ENCODE assay signal across 21 cellular contexts in the genomic region with DNA sequence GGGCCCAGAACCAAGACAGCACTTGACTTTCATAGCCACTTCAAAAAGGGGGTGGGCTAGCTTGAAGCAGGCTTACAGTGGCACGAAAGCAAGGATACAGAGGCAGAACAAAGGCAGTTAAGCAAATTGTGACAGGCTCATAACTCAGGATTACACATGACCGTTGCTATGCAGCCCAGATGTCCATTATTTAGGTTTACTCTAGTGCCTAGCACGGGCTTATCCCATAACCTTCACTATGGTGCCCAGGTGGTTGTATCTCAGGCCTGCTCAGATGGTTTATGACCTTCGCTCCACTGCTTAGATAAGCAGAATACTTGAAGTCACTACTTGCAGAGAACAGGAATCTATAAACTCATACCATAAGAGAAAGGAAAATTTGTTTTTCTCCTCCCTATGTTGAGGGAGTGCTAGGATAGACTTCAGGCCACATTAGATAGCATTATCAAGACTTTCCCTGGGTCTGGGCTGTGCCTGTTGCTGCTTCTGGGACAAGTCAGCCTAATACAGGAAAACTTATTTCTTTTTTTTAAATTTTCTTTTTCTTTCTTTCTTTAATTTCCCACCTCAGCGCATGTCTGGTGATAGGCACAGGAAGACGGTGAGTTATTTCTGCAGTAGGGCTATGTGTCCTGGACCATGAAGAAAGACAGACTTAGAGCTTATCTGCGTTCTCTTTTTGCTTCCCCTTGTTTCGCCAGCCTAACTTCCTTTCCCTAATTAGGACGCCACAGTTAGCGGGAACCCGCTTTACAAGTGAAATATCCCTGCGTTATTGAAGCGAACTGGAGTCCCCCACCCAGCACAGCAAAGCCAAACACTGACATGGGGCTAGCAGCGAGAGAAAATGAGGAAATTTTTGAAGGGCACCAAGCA. TPM values are rescaled to one million over a fixed set of nuclear protein-coding genes. Genes with fewer than 3 reads are reported as not detected.
DNase-seq lines count a peak whose midpoint lies in the region; ATAC-seq, FAIRE-seq and TF ChIP-seq lines count a peak whose summit lies in the region.
"Had no signal": no experiment of that assay in that cellular context is flagged by ENCODE, and none has a peak within 500 bp of the region (broad histone marks: within the 10 kb centered on the region; RNA-seq: fewer than 3 reads in every experiment).

No MANE protein-coding gene starts in this region.

- POLR2A ChIA-PET in HepG2 (lab: Yijun Ruan, JAX), result no interaction called here

- no peak overlapping the region for H3K4me2 ChIP-seq in HepG2 (ENCODE audit: low read depth, low read length)

- no peak overlapping the region for H3K4me3 ChIP-seq in HepG2 (replicated peaks in 1 of 3; ENCODE audit: insufficient read depth in 1 of 3, low read depth in 2 of 3, low read length in 3 of 3)
- H3K4me3 ChIP-seq: thoracic aorta had no signal

- H3K79me2 ChIP-seq in HepG2 (ENCODE audit: insufficient read depth, low read length), result no peaks in the 10 kb centered on the region

- CTCF ChIA-PET in HepG2 (lab: Yijun Ruan, JAX; ENCODE audit: low intra/inter-chr PET ratio, low total read pairs), result no interaction called here

- in situ Hi-C loops in HepG2 (cut with HindIII; ENCODE audit: extremely low pct_ligation_motif_present, low pct_unique_long_range_greater_than_20kb), result no loop called here

- H3K27me3 Mint-ChIP-seq in progenitor cell of endocrine pancreas, result no peaks in the 10 kb centered on the region
- no peaks in the 10 kb centered on the region for H3K27me3 Mint-ChIP-seq in activated T-cell treated with anti-CD3 and anti-CD28 coated beads, Interleukin-2, amount 50 U/mL, for 72 hours (ENCODE audit: low read depth)

- TF ChIP-seq EP300 in HepG2 (IDR thresholded peaks at IDR 0.05; ENCODE audit: low read depth in 2 of 2, low read length in 2 of 2) (no peak), HepG2 (CRISPR knock-in tag; IDR thresholded peaks at IDR 0.05; ENCODE audit: borderline replicate concordance) (no peak)

- intact Hi-C loops in HepG2 (cut with micrococcal nuclease; ENCODE audit: unreplicated experiment), result no loop called here

- no peak for FAIRE-seq in HepG2 (lab: Jason Lieb, UNC)
- FAIRE-seq: colon had no signal

- H3K9me3 Mint-ChIP-seq in progenitor cell of endocrine pancreas (ENCODE audit: low read depth), result peaks cover 11% of the 10 kb centered on the region
- H3K9me3 Mint-ChIP-seq in activated T-cell treated with anti-CD3 and anti-CD28 coated beads, Interleukin-2, amount 50 U/mL, for 72 hours, result no peaks in the 10 kb centered on the region

- H3K9ac ChIP-seq in HepG2 (ENCODE audit: insufficient read depth, low read depth, low read length), result no peak overlapping the region

- no peak for TF ChIP-seq RAD21 in HepG2 (CRISPR knock-in tag; IDR thresholded peaks at IDR 0.05)

- DNase-seq in DMS 273 (lab: John Stamatoyannopoulos, UW; ENCODE audit: unreplicated experiment), result peak; percentile 60
- no peak for DNase-seq in DMS 273 treated with DMSO at 0.1 percent for 48 hours (lab: John Stamatoyannopoulos, UW)
- DNase-seq in NCI-H226, result peak; percentile 1
- peak; percentile 49 for DNase-seq in amniotic epithelial cell (ENCODE audit: low read depth)
- DNase-seq in progenitor cell of endocrine pancreas (ENCODE audit: low spot score, unreplicated experiment), result no peak
- DNase-seq in HepG2 (ENCODE audit: low spot score), result no peak
- DNase-seq in activated CD8-positive, alpha-beta memory T cell treated with anti-CD3 and anti-CD28 coated beads, Interleukin-2, amount 50 U/mL, for 48 hours, result no peak
- no peak for DNase-seq in activated T-cell treated with anti-CD3 and anti-CD28 coated beads, Interleukin-2, amount 50 U/mL, for 72 hours
- DNase-seq: activated CD4-positive, alpha-beta T cell treated with anti-CD3 and anti-CD28 coated beads, Interleukin-2, amount 50 U/mL, for 1 hour; activated naive CD4-positive, alpha-beta T cell treated with anti-CD3 and anti-CD28 coated beads, Interleukin-2, amount 50 U/mL, for 16 hours; activated T-cell treated with anti-CD3 and anti-CD28 coated beads for 4 hours; BE2C; DMS53; foreskin fibroblast; midbrain; retina had no signal

- H2AFZ ChIP-seq in HepG2 (ENCODE audit: low read length), result no peak overlapping the region

- no TSS peak for BruUV-seq in HepG2 (replicated peaks; lab: Mats Ljungman, UMichigan)

- H3K9me3 ChIP-seq in HepG2 (ENCODE audit: low read length), result no peaks in the 10 kb centered on the region
- H3K9me3 ChIP-seq: BE2C, thoracic aorta had no signal

- 37% methylated on average over 13 of the region's 14 CpGs for WGBS in HepG2 (ENCODE audit: low lambda C conversion rate)

- H3K27ac ChIP-seq in HepG2 (ENCODE audit: extremely low read length, insufficient read depth, low read length), result no peak overlapping the region
- H3K27ac ChIP-seq: 22Rv1, thoracic aorta had no signal

- H3K36me3 ChIP-seq in HepG2 (replicated peaks in 1 of 2; ENCODE audit: control insufficient read depth in 1 of 2, insufficient read depth in 2 of 2, low read length in 2 of 2), result no peaks in the 10 kb centered on the region
- H3K36me3 ChIP-seq: BE2C, thoracic aorta had no signal

- H3K36me3 Mint-ChIP-seq in progenitor cell of endocrine pancreas (ENCODE audit: insufficient read depth), result peaks cover 5% of the 10 kb centered on the region
- H3K36me3 Mint-ChIP-seq in activated T-cell treated with anti-CD3 and anti-CD28 coated beads, Interleukin-2, amount 50 U/mL, for 72 hours (ENCODE audit: insufficient read depth in 2 of 2), result no peaks in the 10 kb centered on the region

- peaks cover 29% of the 10 kb centered on the region for H3K4me1 Mint-ChIP-seq in progenitor cell of endocrine pancreas (ENCODE audit: low read depth)
- H3K4me1 Mint-ChIP-seq in activated T-cell treated with anti-CD3 and anti-CD28 coated beads, Interleukin-2, amount 50 U/mL, for 72 hours (ENCODE audit: low read depth), result no peaks in the 10 kb centered on the region

- peak overlapping the region; percentile 68 for H3K27ac Mint-ChIP-seq in progenitor cell of endocrine pancreas
- no peak overlapping the region for H3K27ac Mint-ChIP-seq in activated T-cell treated with anti-CD3 and anti-CD28 coated beads, Interleukin-2, amount 50 U/mL, for 72 hours

- H3K4me1 ChIP-seq in HepG2 (ENCODE audit: insufficient read depth, low read length), result no peaks in the 10 kb centered on the region
- H3K4me1 ChIP-seq: BE2C had no signal

- H3K4me3 Mint-ChIP-seq in progenitor cell of endocrine pancreas (ENCODE audit: low read depth), result no peak overlapping the region
- H3K4me3 Mint-ChIP-seq in activated T-cell treated with anti-CD3 and anti-CD28 coated beads, Interleukin-2, amount 50 U/mL, for 72 hours, result no peak overlapping the region

- H3K27me3 ChIP-seq in HepG2 (ENCODE audit: control insufficient read depth in 1 of 2, insufficient read depth in 2 of 2, low read length in 2 of 2), result no peaks in the 10 kb centered on the region
- H3K27me3 ChIP-seq: BE2C had no signal

- no peaks in the 10 kb centered on the region for H4K20me1 ChIP-seq in HepG2 (ENCODE audit: insufficient read depth, low read length)

- TF ChIP-seq CTCF in progenitor cell of endocrine pancreas (IDR thresholded peaks at IDR 0.05; ENCODE audit: unreplicated experiment), result no peak
- TF ChIP-seq CTCF in HepG2 (CRISPR knock-in tag; IDR thresholded peaks at IDR 0.05), result no peak

- no peak for TF ChIP-seq POLR2A in HepG2 (IDR thresholded peaks at IDR 0.05; ENCODE audit: insufficient read depth in 1 of 2, low read depth in 2 of 2, low read length in 2 of 2)

- no peak for ATAC-seq in HepG2
- ATAC-seq in activated T-cell treated with anti-CD3 and anti-CD28 coated beads, Interleukin-2, amount 50 U/mL, for 72 hours (replicated peaks in 1 of 2), result no peak

RNA-seq across cellular contexts. Expression of gene OR6M1, which starts 8.8 kb away (rescaled TPM):
- total RNA-seq in progenitor cell of endocrine pancreas, result not detected in 2 replicates
- total RNA-seq in HepG2 (2016; rRNA removed; fragmentation: Illumina TruSeq; extraction: Trizol), result not detected in 2 replicates
- not detected in 2 replicates for total RNA-seq in HepG2 (2016; cell fraction: cytosol; rRNA removed; fragmentation: Illumina TruSeq; extraction: Trizol; ENCODE audit: low read depth)
- not detected in 2 replicates for total RNA-seq in HepG2 (2016; cell fraction: insoluble cytoplasmic fraction; rRNA removed; fragmentation: Illumina TruSeq; extraction: Trizol)
- total RNA-seq in HepG2 (2016; cell fraction: membrane; rRNA removed; fragmentation: Illumina TruSeq; extraction: Trizol), result not detected in 2 replicates
- total RNA-seq in HepG2 (2016; cell fraction: nucleus; rRNA removed; fragmentation: Illumina TruSeq; extraction: Trizol), result not detected in 2 replicates
- polyA plus RNA-seq in HepG2 (2011; rRNA removed), result not detected in 2 replicates
- polyA plus RNA-seq in HepG2 (2011; cell fraction: cytosol; rRNA removed), result not detected in 2 replicates
- polyA plus RNA-seq in HepG2 (2011; cell fraction: nucleus; rRNA removed), result not detected in 2 replicates
- not detected in 2 replicates for polyA plus RNA-seq in HepG2 (2012)
- polyA plus RNA-seq in HepG2 (2016; cell fraction: cytosol; fragmentation: Illumina TruSeq; extraction: Trizol; ENCODE audit: low read depth), result not detected in 2 replicates
- polyA plus RNA-seq in HepG2 (2016; cell fraction: insoluble cytoplasmic fraction; fragmentation: Illumina TruSeq; extraction: Trizol; ENCODE audit: low read depth), result not detected in 2 replicates
- polyA plus RNA-seq in HepG2 (2016; cell fraction: membrane; fragmentation: Illumina TruSeq; extraction: Trizol; ENCODE audit: low read depth), result not detected in 2 replicates
- polyA plus RNA-seq in HepG2 (2016; cell fraction: nucleus; fragmentation: Illumina TruSeq; extraction: Trizol; ENCODE audit: insufficient read depth, low read depth), result not detected in 2 replicates
- polyA minus RNA-seq in HepG2 (2011; rRNA and poly(A)+ RNA removed; ENCODE audit: low replicate concordance), result not detected in 2 replicates
- polyA minus RNA-seq in HepG2 (2011; cell fraction: cytosol; rRNA and poly(A)+ RNA removed), result not detected in 2 replicates
- polyA minus RNA-seq in HepG2 (2011; cell fraction: nucleus; rRNA and poly(A)+ RNA removed), result not detected in 2 replicates
- total RNA-seq in activated T-cell treated with anti-CD3 and anti-CD28 coated beads, Interleukin-2, amount 50 U/mL, for 72 hours, result not detected
- total RNA-seq: HT-29, RPMI7951, thoracic aorta had no signal

RNA-seq across cellular contexts. Expression of gene OR6X1, which starts 43.0 kb away (rescaled TPM):
- total RNA-seq in progenitor cell of endocrine pancreas, result not detected in 2 replicates
- total RNA-seq in HepG2 (2016; rRNA removed; fragmentation: Illumina TruSeq; extraction: Trizol), result not detected in 2 replicates
- not detected in 2 replicates for total RNA-seq in HepG2 (2016; cell fraction: cytosol; rRNA removed; fragmentation: Illumina TruSeq; extraction: Trizol; ENCODE audit: low read depth)
- total RNA-seq in HepG2 (2016; cell fraction: insoluble cytoplasmic fraction; rRNA removed; fragmentation: Illumina TruSeq; extraction: Trizol), result not detected in 2 replicates
- not detected in 2 replicates for total RNA-seq in HepG2 (2016; cell fraction: membrane; rRNA removed; fragmentation: Illumina TruSeq; extraction: Trizol)
- not detected in 2 replicates for total RNA-seq in HepG2 (2016; cell fraction: nucleus; rRNA removed; fragmentation: Illumina TruSeq; extraction: Trizol)
- not detected in 2 replicates for polyA plus RNA-seq in HepG2 (2011; rRNA removed)
- not detected in 2 replicates for polyA plus RNA-seq in HepG2 (2011; cell fraction: cytosol; rRNA removed)
- not detected in 2 replicates for polyA plus RNA-seq in HepG2 (2011; cell fraction: nucleus; rRNA removed)
- not detected in 2 replicates for polyA plus RNA-seq in HepG2 (2012)
- not detected in 2 replicates for polyA plus RNA-seq in HepG2 (2016; cell fraction: cytosol; fragmentation: Illumina TruSeq; extraction: Trizol; ENCODE audit: low read depth)
- not detected in 2 replicates for polyA plus RNA-seq in HepG2 (2016; cell fraction: insoluble cytoplasmic fraction; fragmentation: Illumina TruSeq; extraction: Trizol; ENCODE audit: low read depth)
- polyA plus RNA-seq in HepG2 (2016; cell fraction: membrane; fragmentation: Illumina TruSeq; extraction: Trizol; ENCODE audit: low read depth), result not detected in 2 replicates
- not detected in 2 replicates for polyA plus RNA-seq in HepG2 (2016; cell fraction: nucleus; fragmentation: Illumina TruSeq; extraction: Trizol; ENCODE audit: insufficient read depth, low read depth)
- polyA minus RNA-seq in HepG2 (2011; rRNA and poly(A)+ RNA removed; ENCODE audit: low replicate concordance), result not detected in 2 replicates
- polyA minus RNA-seq in HepG2 (2011; cell fraction: cytosol; rRNA and poly(A)+ RNA removed), result not detected in 2 replicates
- not detected in 2 replicates for polyA minus RNA-seq in HepG2 (2011; cell fraction: nucleus; rRNA and poly(A)+ RNA removed)
- total RNA-seq in activated T-cell treated with anti-CD3 and anti-CD28 coated beads, Interleukin-2, amount 50 U/mL, for 72 hours, result not detected
- total RNA-seq: HT-29, RPMI7951, thoracic aorta had no signal

RNA-seq across cellular contexts. Expression of gene ZNF202, which starts 55.8 kb away (rescaled TPM):
- total RNA-seq in progenitor cell of endocrine pancreas, result 29.6 and 30.1 TPM in 2 replicates
- 7.0 and 7.7 TPM in 2 replicates for total RNA-seq in HepG2 (2016; rRNA removed; fragmentation: Illumina TruSeq; extraction: Trizol)
- total RNA-seq in HepG2 (2016; cell fraction: cytosol; rRNA removed; fragmentation: Illumina TruSeq; extraction: Trizol; ENCODE audit: low read depth), result 1.9 and 2.1 TPM in 2 replicates
- 6.8 and 9.5 TPM in 2 replicates for total RNA-seq in HepG2 (2016; cell fraction: insoluble cytoplasmic fraction; rRNA removed; fragmentation: Illumina TruSeq; extraction: Trizol)
- 4.8 and 5.3 TPM in 2 replicates for total RNA-seq in HepG2 (2016; cell fraction: membrane; rRNA removed; fragmentation: Illumina TruSeq; extraction: Trizol)
- 17.0 and 19.4 TPM in 2 replicates for total RNA-seq in HepG2 (2016; cell fraction: nucleus; rRNA removed; fragmentation: Illumina TruSeq; extraction: Trizol)
- polyA plus RNA-seq in HepG2 (2011; rRNA removed), result 7.9 and 8.9 TPM in 2 replicates
- 4.0 and 4.4 TPM in 2 replicates for polyA plus RNA-seq in HepG2 (2011; cell fraction: cytosol; rRNA removed)
- 21.2 and 23.5 TPM in 2 replicates for polyA plus RNA-seq in HepG2 (2011; cell fraction: nucleus; rRNA removed)
- 6.6 and 7.0 TPM in 2 replicates for polyA plus RNA-seq in HepG2 (2012)
- polyA plus RNA-seq in HepG2 (2016; cell fraction: cytosol; fragmentation: Illumina TruSeq; extraction: Trizol; ENCODE audit: low read depth), result 1.4 and 1.8 TPM in 2 replicates
- polyA plus RNA-seq in HepG2 (2016; cell fraction: insoluble cytoplasmic fraction; fragmentation: Illumina TruSeq; extraction: Trizol; ENCODE audit: low read depth), result 8.9 and 9.7 TPM in 2 replicates
- polyA plus RNA-seq in HepG2 (2016; cell fraction: membrane; fragmentation: Illumina TruSeq; extraction: Trizol; ENCODE audit: low read depth), result 3.3 and 4.2 TPM in 2 replicates
- polyA plus RNA-seq in HepG2 (2016; cell fraction: nucleus; fragmentation: Illumina TruSeq; extraction: Trizol; ENCODE audit: insufficient read depth, low read depth), result 42.0 and 44.3 TPM in 2 replicates
- polyA minus RNA-seq in HepG2 (2011; rRNA and poly(A)+ RNA removed; ENCODE audit: low replicate concordance), result 6.7 and 6.8 TPM in 2 replicates
- 2.2 and 4.4 TPM in 2 replicates for polyA minus RNA-seq in HepG2 (2011; cell fraction: cytosol; rRNA and poly(A)+ RNA removed)
- polyA minus RNA-seq in HepG2 (2011; cell fraction: nucleus; rRNA and poly(A)+ RNA removed), result 32.9 and 35.7 TPM in 2 replicates
- total RNA-seq in activated T-cell treated with anti-CD3 and anti-CD28 coated beads, Interleukin-2, amount 50 U/mL, for 72 hours, result 10 to 100 TPM in 1 of 2 donors, 1 to 10 TPM in 1; 8.6 to 11.5 TPM

Comparison
In these comparisons a context has a peak if more than half of its experiments do, and no peak if none do; other contexts are left out.
1. DNase-seq: peak in DMS 273 (single experiment), NCI-H226 (single experiment) and amniotic epithelial cell (single experiment); none in DMS 273 treated with DMSO at 0.1 percent for 48 hours (single experiment), progenitor cell of endocrine pancreas (single experiment), HepG2 (single experiment), activated CD8-positive, alpha-beta memory T cell treated with anti-CD3 and anti-CD28 coated beads, Interleukin-2, amount 50 U/mL, for 48 hours (single experiment) and activated T-cell treated with anti-CD3 and anti-CD28 coated beads, Interleukin-2, amount 50 U/mL, for 72 hours (0 of 2).